ENCODE assay signal across 8 cellular contexts in genomic region chr2:68252407-68253210, GRCh38. TPM values are rescaled to one million over a fixed set of nuclear protein-coding genes. Genes with fewer than 3 reads are reported as not detected.
DNase-seq lines count a peak whose midpoint lies in the region; ATAC-seq and TF ChIP-seq lines count a peak whose summit lies in the region.

A gene with protein sequence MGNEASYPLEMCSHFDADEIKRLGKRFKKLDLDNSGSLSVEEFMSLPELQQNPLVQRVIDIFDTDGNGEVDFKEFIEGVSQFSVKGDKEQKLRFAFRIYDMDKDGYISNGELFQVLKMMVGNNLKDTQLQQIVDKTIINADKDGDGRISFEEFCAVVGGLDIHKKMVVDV (minus strand): TSS chr2:68252532. CDS start chr2:68252127, 405 bp downstream.

- H3K4me1 Mint-ChIP-seq in activated CD4-positive, alpha-beta memory T cell treated with anti-CD3 and anti-CD28 coated beads, Interleukin-2, amount 10 ng/mL, durations not matched to agents 7 days and 5 days = peaks cover 41% of the 10 kb centered on the region

- ATAC-seq in GM19438 (IDR thresholded peaks at IDR 0.05; ENCODE audit: low read depth, unreplicated experiment) = peak; percentile 77
- ATAC-seq in HG03571 (IDR thresholded peaks at IDR 0.05; ENCODE audit: unreplicated experiment) = peak; percentile 76
- ATAC-seq in right lobe of liver = peak; percentile 89 to 96 (median 92)

- peaks cover 20% of the 10 kb centered on the region for H3K36me3 Mint-ChIP-seq in activated CD4-positive, alpha-beta memory T cell treated with anti-CD3 and anti-CD28 coated beads, Interleukin-2, amount 10 ng/mL, durations not matched to agents 7 days and 5 days (ENCODE audit: low read depth)

- H3K27ac Mint-ChIP-seq in activated CD4-positive, alpha-beta memory T cell treated with anti-CD3 and anti-CD28 coated beads, Interleukin-2, amount 10 ng/mL, durations not matched to agents 7 days and 5 days = peak within 1 kb of the TSS; percentile 98

- H3K4me3 ChIP-seq in dorsolateral prefrontal cortex (peak within 1 kb of the TSS; percentile 75 to 99 (median 90)), right lobe of liver (peak within 1 kb of the TSS; percentile 54 to 70 (median 69))

- no peaks in the 10 kb centered on the region for H3K36me3 ChIP-seq in right lobe of liver

- TF ChIP-seq POLR2A in right lobe of liver (IDR thresholded peaks at IDR 0.05) = peak; percentile 92

- H3K27me3 Mint-ChIP-seq in activated CD4-positive, alpha-beta memory T cell treated with anti-CD3 and anti-CD28 coated beads, Interleukin-2, amount 10 ng/mL, durations not matched to agents 7 days and 5 days = no peaks in the 10 kb centered on the region

- H3K27ac ChIP-seq in dorsolateral prefrontal cortex = peak within 1 kb of the TSS; percentile 88 to 99 (median 98)
- H3K27ac ChIP-seq in right lobe of liver = peak within 1 kb of the TSS; percentile 85 to 94 (median 88)

- WGBS in right lobe of liver (ENCODE audit: insufficient coverage, low coverage, low lambda C conversion rate, missing lambda C conversion rate) = 2% methylated on average over 43 of the region's 77 CpGs

- peak; percentile 98 for DNase-seq in CD1c-positive myeloid dendritic cell (ENCODE audit: extremely low spot score)
- DNase-seq in NCI-H82 treated with DMSO at 0.1 percent for 48 hours (lab: John Stamatoyannopoulos, UW; ENCODE audit: unreplicated experiment) = peak; percentile 84
- peak; percentile 96 for DNase-seq in activated CD4-positive, alpha-beta memory T cell treated with anti-CD3 and anti-CD28 coated beads, Interleukin-2, amount 10 ng/mL, durations not matched to agents 7 days and 5 days
- peak; percentile 92 to 98 (median 96) for DNase-seq in dorsolateral prefrontal cortex
- DNase-seq in right lobe of liver = peak; percentile 97 to 98 (median 98)
- peak; percentile 94 for DNase-seq in stimulated activated CD4-positive, alpha-beta T cell treated with anti-CD3 and anti-CD28 coated beads, Interleukin-4, amount 100 ng/mL, for 24 hours

- no peaks in the 10 kb centered on the region for H3K9me3 Mint-ChIP-seq in activated CD4-positive, alpha-beta memory T cell treated with anti-CD3 and anti-CD28 coated beads, Interleukin-2, amount 10 ng/mL, durations not matched to agents 7 days and 5 days

- H3K4me3 Mint-ChIP-seq in activated CD4-positive, alpha-beta memory T cell treated with anti-CD3 and anti-CD28 coated beads, Interleukin-2, amount 10 ng/mL, durations not matched to agents 7 days and 5 days = peak within 1 kb of the TSS; percentile 98

- H3K4me1 ChIP-seq in right lobe of liver = peaks cover 0 to 27% (median 15%) of the 10 kb centered on the region in 4 donors

- CTCF ChIA-PET in activated CD4-positive, alpha-beta memory T cell treated with anti-CD3 and anti-CD28 coated beads, Interleukin-2, amount 10 ng/mL, durations not matched to agents 7 days and 5 days (lab: Charles Lee) = interaction anchor here (0.9 to 2.9 kb wide), 5 partner anchors 27 to 189 kb away, joined by 3 to 12 read pairs (median 3); no protein-coding TSS in a partner anchor

- H3K27me3 ChIP-seq in dorsolateral prefrontal cortex (no peaks in the 10 kb centered on the region), right lobe of liver (no peaks in the 10 kb centered on the region)

- H3K9me3 ChIP-seq in right lobe of liver = no peaks in the 10 kb centered on the region

- intact Hi-C loops in dorsolateral prefrontal cortex (cut with DNase I) (loop anchor here (1.0 to 10.0 kb wide), 8 partner anchors 35 to 188 kb away; partner anchors contain the start of genes CNRIP1 (in 2 of the 2), C1D (in 1 of the 2) and PNO1 (in 1 of the 2)), right lobe of liver (cut with DNase I) (no loop called here)

- TF ChIP-seq CTCF in dorsolateral prefrontal cortex (IDR thresholded peaks at IDR 0.05 in 54 of 56, conservative IDR thresholded peaks at IDR 0.05 in 2 of 56; ENCODE audit: low read depth in 1 of 56, partially characterized antibody in 56 of 56) = peak in 23 of 56 donors; percentile 6 to 44 (median 23)
- TF ChIP-seq CTCF in right lobe of liver (IDR thresholded peaks at IDR 0.05) = no peak

- POLR2A ChIA-PET in activated CD4-positive, alpha-beta memory T cell treated with anti-CD3 and anti-CD28 coated beads, Interleukin-2, amount 10 ng/mL, durations not matched to agents 7 days and 5 days (lab: Charles Lee) = interaction anchor here (0.6 to 5.2 kb wide), 24 partner anchors 9 to 480 kb away, joined by 3 to 43 read pairs (median 4); partner anchors contain the start of genes APLF, C1D, FBXO48 and PNO1

RNA-seq across cellular contexts. Expression of the gene that starts here (rescaled TPM):
- total RNA-seq in activated CD4-positive, alpha-beta memory T cell treated with anti-CD3 and anti-CD28 coated beads, Interleukin-2, amount 10 ng/mL, durations not matched to agents 7 days and 5 days = 10 to 100 TPM; 80.0 to 92.9 TPM
- 100 to 1,000 TPM; 127 to 464 (median 336) TPM for total RNA-seq in dorsolateral prefrontal cortex
- total RNA-seq in right lobe of liver = 10 to 100 TPM; 21.0 to 37.9 (median 27.2) TPM

Comparison
In these comparisons a context has a peak if more than half of its experiments do, and no peak if none do; other contexts are left out.
1. Peak in every context shown above with its lines: DNase-seq, ATAC-seq, H3K4me3 ChIP-seq and H3K27ac ChIP-seq.
2. intact Hi-C loops: an anchor here in dorsolateral prefrontal cortex (1.0 to 10.0 kb wide); none called in right lobe of liver.